In genomic region chr10:123139521-123140163, GRCh38 we compare ENCODE assay signal across 9 cellular contexts. TPM values are rescaled to one million over a fixed set of nuclear protein-coding genes. Genes with fewer than 3 reads are reported as not detected.
DNase-seq lines count a peak whose midpoint lies in the region; ATAC-seq and TF ChIP-seq lines count a peak whose summit lies in the region.
"Had no signal": no experiment of that assay in that cellular context is flagged by ENCODE, and none has a peak within 500 bp of the region (broad histone marks: within the 10 kb centered on the region; RNA-seq: fewer than 3 reads in every experiment).

No MANE protein-coding gene starts in this region.

- ATAC-seq in mucosa of descending colon: peak; percentile 72

- H3K9ac ChIP-seq in HUES6 (ENCODE audit: low read length): no peak overlapping the region

- no peaks in the 10 kb centered on the region for H3K9me3 ChIP-seq in CD4-positive, alpha-beta memory T cell (ENCODE audit: control insufficient read depth in 1 of 2, low read length in 2 of 2)
- H3K9me3 ChIP-seq in HUES6 (ENCODE audit: control insufficient read depth, insufficient read depth, low read depth, low read length): no peaks in the 10 kb centered on the region
- H3K9me3 ChIP-seq in mucosa of descending colon: no peaks in the 10 kb centered on the region

- H3K27me3 Mint-ChIP-seq in CD4-positive, alpha-beta memory T cell: peaks cover 57 to 67% of the 10 kb centered on the region in 2 donors
- peaks cover 48% of the 10 kb centered on the region for H3K27me3 Mint-ChIP-seq in activated naive CD8-positive, alpha-beta T cell

- peak overlapping the region in 1 of 7 donors; percentile 67 for H3K27ac Mint-ChIP-seq in CD4-positive, alpha-beta memory T cell
- H3K27ac Mint-ChIP-seq in activated naive CD8-positive, alpha-beta T cell: no peak overlapping the region

- TF ChIP-seq CTCF in mucosa of descending colon (IDR thresholded peaks at IDR 0.05): no peak
- no peak for TF ChIP-seq CTCF in brain microvascular endothelial cell (IDR thresholded peaks at IDR 0.05; ENCODE audit: low read depth, low read length, missing control alignments)

- intact Hi-C loops in CD4-positive, alpha-beta memory T cell (cut with micrococcal nuclease): loop anchor here (10.0 kb wide), 1 partner anchor 575 kb away; the partner anchor contains the start of gene DMBT1
- intact Hi-C loops in mucosa of descending colon (cut with DNase I, micrococcal nuclease): no loop called here

- peaks cover 75% of the 10 kb centered on the region for H3K4me1 ChIP-seq in CD4-positive, alpha-beta memory T cell (ENCODE audit: insufficient read depth, low read length)
- H3K4me1 ChIP-seq in HUES6 (ENCODE audit: control insufficient read depth, insufficient read depth, low read length) (peaks cover 32% of the 10 kb centered on the region), mucosa of descending colon (ENCODE audit: low read depth) (peaks cover 36% of the 10 kb centered on the region)

- peaks cover 0 to 12% (median 0%) of the 10 kb centered on the region in 8 donors for H3K9me3 Mint-ChIP-seq in CD4-positive, alpha-beta memory T cell
- H3K9me3 Mint-ChIP-seq in activated naive CD8-positive, alpha-beta T cell (ENCODE audit: low read depth): no peaks in the 10 kb centered on the region

- POLR2A ChIA-PET in CD4-positive, alpha-beta memory T cell (lab: Charles Lee; ENCODE audit: partially characterized antibody): interaction anchor here (1.8 kb wide), 1 partner anchor 15 kb away, joined by 6 read pairs; the partner anchor contains the start of gene BUB3

- peaks cover 0 to 1% of the 10 kb centered on the region in 2 donors for H3K36me3 Mint-ChIP-seq in CD4-positive, alpha-beta memory T cell
- H3K36me3 Mint-ChIP-seq in activated naive CD8-positive, alpha-beta T cell: no peaks in the 10 kb centered on the region

- no peak for DNase-seq in CD4-positive, alpha-beta memory T cell
- DNase-seq in mucosa of descending colon (peak in 2 of 3 donors; percentile 33 to 52), brain microvascular endothelial cell (no peak), dedifferentiated amniotic fluid mesenchymal stem cell (ENCODE audit: extremely low spot score) (no peak), DMS153 treated with DMSO at 0.1 percent for 48 hours (lab: John Stamatoyannopoulos, UW; ENCODE audit: unreplicated experiment) (no peak)
- no peak for DNase-seq in activated CD4-positive, CD25-positive, alpha-beta regulatory T cell (lab: John Stamatoyannopoulos, UW)
- DNase-seq: NCI-H187 treated with DMSO at 0.1 percent for 48 hours had no signal

- H3K27me3 ChIP-seq in CD4-positive, alpha-beta memory T cell (ENCODE audit: insufficient read depth, low read length): peaks cover 73% of the 10 kb centered on the region
- H3K27me3 ChIP-seq in HUES6 (ENCODE audit: control insufficient read depth, insufficient read depth, low read length) (peaks cover 100% of the 10 kb centered on the region), brain microvascular endothelial cell (replicated peaks) (peaks cover 94% of the 10 kb centered on the region)

- no peaks in the 10 kb centered on the region for H3K36me3 ChIP-seq in CD4-positive, alpha-beta memory T cell (ENCODE audit: insufficient read depth, low read length)
- H3K36me3 ChIP-seq in HUES6 (ENCODE audit: control insufficient read depth, insufficient read depth, low read length) (no peaks in the 10 kb centered on the region), mucosa of descending colon (ENCODE audit: low read depth) (no peaks in the 10 kb centered on the region), brain microvascular endothelial cell (replicated peaks) (no peaks in the 10 kb centered on the region)

- in situ Hi-C loops in brain microvascular endothelial cell (cut with HindIII; ENCODE audit: low pct_ligation_motif_present, low sequenced_read_pairs): no loop called here

- H3K4me1 Mint-ChIP-seq in CD4-positive, alpha-beta memory T cell: peaks cover 22 to 81% (median 50%) of the 10 kb centered on the region in 4 donors
- H3K4me1 Mint-ChIP-seq in activated naive CD8-positive, alpha-beta T cell (ENCODE audit: low read depth): peaks cover 50% of the 10 kb centered on the region

- H3K4me3 Mint-ChIP-seq in CD4-positive, alpha-beta memory T cell: peak overlapping the region in 6 of 8 donors; percentile 14 to 78 (median 39)
- peak overlapping the region; percentile 27 for H3K4me3 Mint-ChIP-seq in activated naive CD8-positive, alpha-beta T cell

- H3K27ac ChIP-seq in CD4-positive, alpha-beta memory T cell (ENCODE audit: low read depth, low read length): no peak overlapping the region
- H3K27ac ChIP-seq in HUES6 (ENCODE audit: low read depth, low read length) (no peak overlapping the region), brain microvascular endothelial cell (no peak overlapping the region)

- H3K4me3 ChIP-seq in CD4-positive, alpha-beta memory T cell (ENCODE audit: low read length in 2 of 2): no peak overlapping the region
- H3K4me3 ChIP-seq in HUES6 (ENCODE audit: low read depth, low read length) (peak overlapping the region; percentile 41), mucosa of descending colon (no peak overlapping the region), brain microvascular endothelial cell (ENCODE audit: low read depth, low read length) (no peak overlapping the region)

- CTCF ChIA-PET in CD4-positive, alpha-beta memory T cell (lab: Charles Lee; ENCODE audit: partially characterized antibody): interaction anchor here (1.1 to 3.9 kb wide), 4 partner anchors 9 to 241 kb away, joined by 3 to 15 read pairs (median 3); no protein-coding TSS in a partner anchor

RNA-seq across cellular contexts. Expression of gene HMX3, which starts 3.9 kb away (rescaled TPM):
- total RNA-seq in CD4-positive, alpha-beta memory T cell: not detected
- not detected for polyA plus RNA-seq in CD4-positive, alpha-beta memory T cell
- 1 to 10 TPM in 1 of 3 donors, under 1 TPM in 1, not detected in 1; 0.92 to 1.4 TPM for total RNA-seq in mucosa of descending colon

RNA-seq across cellular contexts. Expression of gene HMX2, which starts 8.3 kb away (rescaled TPM):
- not detected for total RNA-seq in CD4-positive, alpha-beta memory T cell
- polyA plus RNA-seq in CD4-positive, alpha-beta memory T cell: not detected
- total RNA-seq in mucosa of descending colon: under 1 TPM; 0.17 to 0.25 (median 0.24) TPM

RNA-seq across cellular contexts. Expression of gene BUB3, which starts 14.6 kb away (rescaled TPM):
- total RNA-seq in CD4-positive, alpha-beta memory T cell: 100 to 1,000 TPM; 162 to 169 TPM
- polyA plus RNA-seq in CD4-positive, alpha-beta memory T cell: 100 to 1,000 TPM; 226 to 371 TPM
- 10 to 100 TPM; 65.0 to 81.1 (median 68.4) TPM for total RNA-seq in mucosa of descending colon

Comparison
In these comparisons a context has a peak if more than half of its experiments do, and no peak if none do; other contexts are left out.
1. DNase-seq: peak in mucosa of descending colon (2 of 3); none in CD4-positive, alpha-beta memory T cell (0 of 5), brain microvascular endothelial cell (single experiment), dedifferentiated amniotic fluid mesenchymal stem cell (single experiment), DMS153 treated with DMSO at 0.1 percent for 48 hours (single experiment) and activated CD4-positive, CD25-positive, alpha-beta regulatory T cell (0 of 4).